ENCODE assay signal across 22 cellular contexts in genomic region chr18:48490641-48491040, GRCh38. TPM values are rescaled to one million over a fixed set of nuclear protein-coding genes. Genes with fewer than 3 reads are reported as not detected.
A peak's percentile ranks its signal among the peaks of the same experiment; 100 is the strongest.
DNase-seq lines count a peak whose midpoint lies in the region; ATAC-seq and TF ChIP-seq lines count a peak whose summit lies in the region.
"Had no signal": no experiment of that assay in that cellular context is flagged by ENCODE, and none has a peak within 500 bp of the region (broad histone marks: within the 10 kb centered on the region; RNA-seq: fewer than 3 reads in every experiment).

No MANE protein-coding gene starts in this region.

- H3K36me3 Mint-ChIP-seq in activated naive CD8-positive, alpha-beta T cell treated with anti-CD3 and anti-CD28 coated beads for 36 hours: no peaks in the 10 kb centered on the region
- H3K36me3 Mint-ChIP-seq: activated naive CD8-positive, alpha-beta T cell treated with anti-CD3 and anti-CD28 coated beads, Interleukin-2, amount 10 ng/mL, durations not matched to agents 7 days and 5 days had no signal

- TF ChIP-seq CTCF in left ventricle myocardium inferior (IDR thresholded peaks at IDR 0.05; ENCODE audit: borderline replicate concordance) (no peak), brain microvascular endothelial cell (IDR thresholded peaks at IDR 0.05; ENCODE audit: low read depth, low read length, missing control alignments) (no peak), left lung (IDR thresholded peaks at IDR 0.05) (no peak)

- H3K27ac ChIP-seq in left ventricle myocardium inferior (replicated peaks) (peak overlapping the region; percentile 32), right cardiac atrium (ENCODE audit: low read length) (no peak overlapping the region), brain microvascular endothelial cell (no peak overlapping the region), left lung (no peak overlapping the region)
- H3K27ac ChIP-seq: prostate gland, SK-N-MC, thyroid gland had no signal

- no peaks in the 10 kb centered on the region for H3K27me3 ChIP-seq in left ventricle myocardium inferior (ENCODE audit: low read depth)
- no peaks in the 10 kb centered on the region for H3K27me3 ChIP-seq in right cardiac atrium (ENCODE audit: control insufficient read depth, insufficient read depth)
- H3K27me3 ChIP-seq in brain microvascular endothelial cell (replicated peaks): no peaks in the 10 kb centered on the region
- H3K27me3 ChIP-seq in left lung: no peaks in the 10 kb centered on the region
- H3K27me3 ChIP-seq: thyroid gland had no signal

- in situ Hi-C loops in brain microvascular endothelial cell (cut with HindIII; ENCODE audit: low pct_ligation_motif_present, low sequenced_read_pairs): no loop called here

- no peaks in the 10 kb centered on the region for H3K9me3 Mint-ChIP-seq in activated naive CD8-positive, alpha-beta T cell treated with anti-CD3 and anti-CD28 coated beads for 36 hours
- H3K9me3 Mint-ChIP-seq: activated naive CD8-positive, alpha-beta T cell treated with anti-CD3 and anti-CD28 coated beads, Interleukin-2, amount 10 ng/mL, durations not matched to agents 7 days and 5 days; stimulated activated naive CD8-positive, alpha-beta T cell treated with anti-CD3 and anti-CD28 coated beads, Interleukin-15, amount 100 ng/mL, for 72 hours had no signal

- CTCF ChIA-PET in HEK293T (lab: Yijun Ruan, JAX): no interaction called here

- DNase-seq in left ventricle myocardium inferior (no peak), right cardiac atrium (no peak), brain microvascular endothelial cell (peak; percentile 47), left lung (no peak), HuH-7 (ENCODE audit: low spot score) (no peak), NK-92 (lab: John Stamatoyannopoulos, UW; ENCODE audit: unreplicated experiment) (no peak), HEK293T (ENCODE audit: extremely low spot score) (no peak)
- DNase-seq in activated naive CD8-positive, alpha-beta T cell treated with anti-CD3 and anti-CD28 coated beads for 36 hours: no peak
- DNase-seq: activated CD8-positive, alpha-beta T cell treated with anti-CD3 and anti-CD28 coated beads, Interleukin-2, amount 10 ng/mL, durations not matched to agents 7 days and 5 days; activated effector memory CD4-positive, alpha-beta T cell treated with Interleukin-2 at 50 U/mL for 16 hours; activated naive CD8-positive, alpha-beta T cell treated with anti-CD3 and anti-CD28 coated beads, Interleukin-2, amount 10 ng/mL, durations not matched to agents 7 days and 5 days; DMS153; NCI-H1048; NCI-H187; NCI-H748 treated with DMSO at 0.1 percent for 48 hours; RPMI8226; stimulated activated naive CD8-positive, alpha-beta T cell treated with anti-CD3 and anti-CD28 coated beads, Interleukin-15, amount 100 ng/mL, for 72 hours; thyroid gland had no signal

- H3K4me1 ChIP-seq in left ventricle myocardium inferior: peaks cover 51% of the 10 kb centered on the region
- peaks cover 14% of the 10 kb centered on the region for H3K4me1 ChIP-seq in right cardiac atrium (ENCODE audit: control insufficient read depth, insufficient read depth, low read length)
- H3K4me1 ChIP-seq in left lung: peaks cover 0 to 3% of the 10 kb centered on the region in 2 donors

- H3K4me3 Mint-ChIP-seq in activated naive CD8-positive, alpha-beta T cell treated with anti-CD3 and anti-CD28 coated beads for 36 hours: no peak overlapping the region
- H3K4me3 Mint-ChIP-seq: activated CD8-positive, alpha-beta T cell treated with anti-CD3 and anti-CD28 coated beads, Interleukin-2, amount 10 ng/mL, durations not matched to agents 7 days and 5 days; activated naive CD8-positive, alpha-beta T cell treated with anti-CD3 and anti-CD28 coated beads, Interleukin-2, amount 10 ng/mL, durations not matched to agents 7 days and 5 days; neural crest cell; stimulated activated naive CD8-positive, alpha-beta T cell treated with anti-CD3 and anti-CD28 coated beads, Interleukin-15, amount 100 ng/mL, for 72 hours had no signal

- POLR2A ChIA-PET in HEK293T (lab: Yijun Ruan, JAX): no interaction called here

- peaks cover 42% of the 10 kb centered on the region for H3K27me3 Mint-ChIP-seq in activated naive CD8-positive, alpha-beta T cell treated with anti-CD3 and anti-CD28 coated beads for 36 hours

- no peaks in the 10 kb centered on the region for H3K4me1 Mint-ChIP-seq in activated naive CD8-positive, alpha-beta T cell treated with anti-CD3 and anti-CD28 coated beads for 36 hours

- 82% methylated on average over 1 of the region's 1 CpG for WGBS in right cardiac atrium

- H3K4me3 ChIP-seq in left ventricle myocardium inferior (no peak overlapping the region), right cardiac atrium (ENCODE audit: low read length) (no peak overlapping the region), brain microvascular endothelial cell (ENCODE audit: low read depth, low read length) (no peak overlapping the region), left lung (no peak overlapping the region)
- H3K4me3 ChIP-seq: lung, prostate gland, SK-N-MC, thyroid gland had no signal

- intact Hi-C loops in left ventricle myocardium inferior (cut with micrococcal nuclease): no loop called here
- intact Hi-C loops in right cardiac atrium (cut with DNase I): no loop called here
- intact Hi-C loops in left lung (cut with DNase I): no loop called here

- H3K9me3 ChIP-seq in left ventricle myocardium inferior (replicated peaks): peaks cover 5% of the 10 kb centered on the region
- no peaks in the 10 kb centered on the region for H3K9me3 ChIP-seq in right cardiac atrium (ENCODE audit: control insufficient read depth, low read length)
- H3K9me3 ChIP-seq in left lung: no peaks in the 10 kb centered on the region
- H3K9me3 ChIP-seq: prostate gland, thyroid gland had no signal

- H3K27ac Mint-ChIP-seq in activated naive CD8-positive, alpha-beta T cell treated with anti-CD3 and anti-CD28 coated beads for 36 hours: no peak overlapping the region
- H3K27ac Mint-ChIP-seq: activated CD8-positive, alpha-beta T cell treated with anti-CD3 and anti-CD28 coated beads, Interleukin-2, amount 10 ng/mL, durations not matched to agents 7 days and 5 days; activated naive CD8-positive, alpha-beta T cell treated with anti-CD3 and anti-CD28 coated beads, Interleukin-2, amount 10 ng/mL, durations not matched to agents 7 days and 5 days; stimulated activated naive CD8-positive, alpha-beta T cell treated with anti-CD3 and anti-CD28 coated beads, Interleukin-15, amount 100 ng/mL, for 72 hours had no signal

- ATAC-seq in right cardiac atrium: no peak
- ATAC-seq in left lung: peak; percentile 40
- ATAC-seq: activated CD8-positive, alpha-beta T cell treated with anti-CD3 and anti-CD28 coated beads, Interleukin-2, amount 10 ng/mL, durations not matched to agents 7 days and 5 days; stimulated activated naive CD8-positive, alpha-beta T cell treated with anti-CD3 and anti-CD28 coated beads, Interleukin-15, amount 100 ng/mL, for 72 hours had no signal

- no peaks in the 10 kb centered on the region for H3K36me3 ChIP-seq in left ventricle myocardium inferior
- H3K36me3 ChIP-seq in brain microvascular endothelial cell (replicated peaks): no peaks in the 10 kb centered on the region
- no peaks in the 10 kb centered on the region for H3K36me3 ChIP-seq in left lung
- H3K36me3 ChIP-seq: prostate gland, thyroid gland had no signal

TF ChIP-seq in HEK293T, 16 proteins besides CTCF, POLR2A, EP300 and RAD21:
- no peak for TF ChIP-seq FOXK2 (IDR thresholded peaks at IDR 0.05)
- TF ChIP-seq PKNOX1 (IDR thresholded peaks at IDR 0.05): no peak
- no peak for TF ChIP-seq NFRKB (IDR thresholded peaks at IDR 0.05)
- TF ChIP-seq FOXA1 (IDR thresholded peaks at IDR 0.05): no peak
- TF ChIP-seq ELF4 (IDR thresholded peaks at IDR 0.05): no peak
- no peak for TF ChIP-seq SP1 (IDR thresholded peaks at IDR 0.05)
- TF ChIP-seq FOXM1 (IDR thresholded peaks at IDR 0.05; ENCODE audit: borderline replicate concordance): no peak
- no peak for TF ChIP-seq HDGF (IDR thresholded peaks at IDR 0.05; ENCODE audit: borderline replicate concordance)
- TF ChIP-seq CTBP1 (IDR thresholded peaks at IDR 0.05; ENCODE audit: borderline replicate concordance): no peak
- no peak for TF ChIP-seq ARNT (IDR thresholded peaks at IDR 0.05)
- no peak for TF ChIP-seq TARDBP (IDR thresholded peaks at IDR 0.05)
- no peak for TF ChIP-seq L3MBTL2 (conservative IDR thresholded peaks at IDR 0.05)
- no peak for TF ChIP-seq BHLHE40 (IDR thresholded peaks at IDR 0.05; ENCODE audit: borderline replicate concordance)
- no peak for TF ChIP-seq SUZ12 (IDR thresholded peaks at IDR 0.05)

RNA-seq across cellular contexts. Expression of gene CTIF, which starts 48.2 kb away (rescaled TPM):
- total RNA-seq in left ventricle myocardium inferior (60.0 TPM), right cardiac atrium (10 to 100 TPM; 41.0 to 78.2 (median 49.8) TPM), left lung (10 to 100 TPM; 37.1 to 46.1 TPM)
- 42.3 TPM for polyA plus RNA-seq in right cardiac atrium
- total RNA-seq in activated naive CD8-positive, alpha-beta T cell treated with anti-CD3 and anti-CD28 coated beads for 36 hours: 1 to 10 TPM; 2.3 to 3.5 TPM

Comparison
In these comparisons a context has a peak if more than half of its experiments do, and no peak if none do; other contexts are left out.
1. RNA of gene CTIF, which starts 48.2 kb away (total RNA-seq): 60.0 TPM in left ventricle myocardium inferior (single experiment), 41.0 to 78.2 TPM in right cardiac atrium and 37.1 to 46.1 TPM in left lung; 2.3 to 3.5 TPM in activated naive CD8-positive, alpha-beta T cell treated with anti-CD3 and anti-CD28 coated beads for 36 hours; every median in the first group is over 4 times any median in the second.